8 cellular contexts compared by ENCODE assay signal in genomic region chr1:38527373-38527966, GRCh38.
DNase-seq lines count a peak whose midpoint lies in the region; ATAC-seq and TF ChIP-seq lines count a peak whose summit lies in the region.

No MANE protein-coding gene starts in this region.

- ATAC-seq in GM18511 (IDR thresholded peaks at IDR 0.05; ENCODE audit: unreplicated experiment) (peak; percentile 86), HG02588 (IDR thresholded peaks at IDR 0.05; ENCODE audit: unreplicated experiment) (peak; percentile 71)

- no peak for TF ChIP-seq CTCF in RWPE1 (conservative IDR thresholded peaks at IDR 0.05; ENCODE audit: low read depth)

- CTCF ChIA-PET in RWPE1 (lab: Yijun Ruan, JAX), result interaction anchor here (0.6 to 1.1 kb wide), 5 partner anchors 14 to 636 kb away, joined by 3 to 4 read pairs (median 3); no protein-coding TSS in a partner anchor

- DNase-seq in RWPE1 (ENCODE audit: low spot score) (peak; percentile 55), NCI-H1105 (lab: John Stamatoyannopoulos, UW) (no peak), hepatic stellate cell (ENCODE audit: low spot score) (no peak), NCI-H524 treated with DMSO at 0.1 percent for 48 hours (lab: John Stamatoyannopoulos, UW) (no peak)
- DNase-seq in central memory CD4-positive, alpha-beta T cell, result peak; percentile 24
- DNase-seq in stimulated activated CD8-positive, alpha-beta memory T cell treated with anti-CD3 and anti-CD28 coated beads, Interleukin-4, amount 100 ng/mL, for 48 hours, result peak; percentile 67

- POLR2A ChIA-PET in RWPE1 (lab: Yijun Ruan, JAX; ENCODE audit: low non-redundant PET), result no interaction called here

- H3K27ac ChIP-seq in RWPE1, result peak overlapping the region; percentile 64

Comparison
In these comparisons a context has a peak if more than half of its experiments do, and no peak if none do; other contexts are left out.
1. DNase-seq: peak in RWPE1 (single experiment), central memory CD4-positive, alpha-beta T cell (single experiment) and stimulated activated CD8-positive, alpha-beta memory T cell treated with anti-CD3 and anti-CD28 coated beads, Interleukin-4, amount 100 ng/mL, for 48 hours (single experiment); none in NCI-H1105 (single experiment), hepatic stellate cell (single experiment) and NCI-H524 treated with DMSO at 0.1 percent for 48 hours (single experiment).